In genomic region chr10:62844280-62845011, GRCh38 we compare ENCODE assay signal across 1 cellular context.
TF ChIP-seq lines count a peak whose summit lies in the region.

No MANE protein-coding gene starts in this region.

TF ChIP-seq in K562, 482 proteins besides CTCF, POLR2A, EP300 and RAD21:
- TF ChIP-seq CEBPB (tag; IDR thresholded peaks at IDR 0.05): no peak
- no peak for TF ChIP-seq ATF4 (CRISPR knock-in tag; IDR thresholded peaks at IDR 0.05)
- no peak for TF ChIP-seq CREBBP (IDR thresholded peaks at IDR 0.05; ENCODE audit: low read depth, low read length)
TF ChIP-seq in K562: peak in this region for 0.
